In the genomic region with DNA sequence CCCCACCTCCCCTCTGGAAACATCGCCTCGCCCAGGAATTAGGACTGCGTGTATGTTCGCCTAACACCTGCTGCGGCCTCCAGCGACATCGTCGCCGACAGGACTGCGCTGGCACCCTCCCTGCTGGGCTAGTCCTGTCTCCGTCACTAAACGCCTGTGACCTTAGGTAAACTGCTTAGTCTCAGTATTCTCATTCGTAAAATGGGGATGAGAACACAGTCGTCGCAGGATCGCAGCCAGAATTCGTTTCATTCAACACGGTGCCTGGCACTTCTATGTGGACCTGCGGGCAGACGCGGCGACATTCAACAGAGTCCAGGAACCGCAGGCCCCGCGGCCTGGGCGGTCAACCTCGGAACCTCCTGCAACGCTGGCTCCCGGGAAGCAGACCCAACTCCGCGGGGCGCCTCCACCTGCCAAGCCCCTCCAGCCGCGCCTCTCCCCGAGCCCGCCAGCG, we compare ENCODE assay signal across 8 cellular contexts. TPM values are rescaled to one million over a fixed set of nuclear protein-coding genes. Genes with fewer than 3 reads are reported as not detected.
DNase-seq lines count a peak whose midpoint lies in the region; ATAC-seq and TF ChIP-seq lines count a peak whose summit lies in the region.

No MANE protein-coding gene starts in this region.

- no peaks in the 10 kb centered on the region for H3K36me3 ChIP-seq in naive thymus-derived CD4-positive, alpha-beta T cell (ENCODE audit: control insufficient read depth in 2 of 3, insufficient read depth in 3 of 3, low read length in 3 of 3)
- H3K36me3 ChIP-seq in tibial artery: no peaks in the 10 kb centered on the region

- CTCF ChIA-PET in naive thymus-derived CD4-positive, alpha-beta T cell (lab: Charles Lee): no interaction called here

- H3K36me3 Mint-ChIP-seq in naive thymus-derived CD4-positive, alpha-beta T cell: peaks cover 0 to under 1% (median 0%) of the 10 kb centered on the region in 5 donors

- H3K27ac Mint-ChIP-seq in naive thymus-derived CD4-positive, alpha-beta T cell: peak overlapping the region; percentile 40 to 93 (median 71)

- peak overlapping the region; percentile 76 to 93 (median 84) for H3K4me3 Mint-ChIP-seq in naive thymus-derived CD4-positive, alpha-beta T cell

- peaks cover 0 to 7% of the 10 kb centered on the region in 2 donors for H3K4me1 ChIP-seq in naive thymus-derived CD4-positive, alpha-beta T cell (ENCODE audit: control insufficient read depth in 2 of 2, insufficient read depth in 2 of 2, low read length in 2 of 2)
- peaks cover 0 to 17% (median 7%) of the 10 kb centered on the region in 4 donors for H3K4me1 ChIP-seq in tibial artery

- DNase-seq in ACHN: peak; percentile 13
- DNase-seq in activated CD4-positive, alpha-beta T cell treated with anti-CD3 and anti-CD28 coated beads, Interleukin-2, amount 50 U/mL, for 48 hours: peak; percentile 31 to 44
- DNase-seq in fibroblast of peridontal ligament (ENCODE audit: extremely low read depth): peak; percentile 11
- DNase-seq in naive thymus-derived CD4-positive, alpha-beta T cell: peak in 4 of 9 donors; percentile 11 to 34 (median 27)
- peak in 1 of 2 donors; percentile 67 for DNase-seq in tibial artery
- no peak for DNase-seq in iPS-NIHi7 (ENCODE audit: extremely low spot score)

- peak overlapping the region; percentile 68 for H3K4me3 ChIP-seq in naive thymus-derived CD4-positive, alpha-beta T cell (ENCODE audit: low read length)
- H3K4me3 ChIP-seq in tibial artery: peak overlapping the region; percentile 92 to 97

- ATAC-seq in GM18909 (IDR thresholded peaks at IDR 0.05; ENCODE audit: poor library complexity, unreplicated experiment) (peak; percentile 9), HG03439 (IDR thresholded peaks at IDR 0.05; ENCODE audit: unreplicated experiment) (peak; percentile 26)
- peak; percentile 0 for ATAC-seq in naive thymus-derived CD4-positive, alpha-beta T cell

- POLR2A ChIA-PET in naive thymus-derived CD4-positive, alpha-beta T cell (lab: Charles Lee): interaction anchor here (1.5 to 2.1 kb wide), 2 partner anchors 42 to 303 kb away, joined by 3 to 14 read pairs; partner anchors contain the start of gene IFT88

- in situ Hi-C loops in ACHN (cut with HindIII; ENCODE audit: low pct_ligation_motif_present, low pct_unique_long_range_greater_than_20kb, low sequenced_read_pairs): no loop called here

- H3K27me3 Mint-ChIP-seq in naive thymus-derived CD4-positive, alpha-beta T cell: peaks cover 0 to 5% (median 0%) of the 10 kb centered on the region in 5 donors

- no peaks in the 10 kb centered on the region for H3K27me3 ChIP-seq in naive thymus-derived CD4-positive, alpha-beta T cell (ENCODE audit: control insufficient read depth in 2 of 2, insufficient read depth in 2 of 2, low read length in 2 of 2)
- peaks cover 0 to 3% of the 10 kb centered on the region in 2 donors for H3K27me3 ChIP-seq in tibial artery

- H3K9me3 Mint-ChIP-seq in naive thymus-derived CD4-positive, alpha-beta T cell: no peaks in the 10 kb centered on the region

- H3K27ac ChIP-seq in naive thymus-derived CD4-positive, alpha-beta T cell (ENCODE audit: low read depth, low read length): peak overlapping the region; percentile 65
- peak overlapping the region; percentile 83 to 86 for H3K27ac ChIP-seq in tibial artery

- TF ChIP-seq CTCF in tibial artery (IDR thresholded peaks at IDR 0.05): no peak

- H3K9me3 ChIP-seq in naive thymus-derived CD4-positive, alpha-beta T cell (ENCODE audit: control insufficient read depth in 2 of 3, low read length in 3 of 3): no peaks in the 10 kb centered on the region
- H3K9me3 ChIP-seq in tibial artery: no peaks in the 10 kb centered on the region

- intact Hi-C loops in naive thymus-derived CD4-positive, alpha-beta T cell (cut with micrococcal nuclease): loop anchor here (1.0 to 10.0 kb wide), 8 partner anchors 42 to 1077 kb away; partner anchors contain the start of genes EEF1AKMT1 (in 2 of the 2), IFT88 (in 1 of the 2), IL17D (in 1 of the 2) and MICU2 (in 1 of the 2)
- intact Hi-C loops in tibial artery (cut with DNase I; ENCODE audit: low total_unique reads): loop anchor here (5.0 kb wide), 1 partner anchor 42 kb away; the partner anchor contains the start of gene IFT88

- peaks cover 11 to 40% (median 25%) of the 10 kb centered on the region in 7 donors for H3K4me1 Mint-ChIP-seq in naive thymus-derived CD4-positive, alpha-beta T cell

RNA-seq across cellular contexts. Expression of gene CRYL1, which starts 0.5 kb away (rescaled TPM):
- total RNA-seq in naive thymus-derived CD4-positive, alpha-beta T cell: 10 to 100 TPM; 12.3 to 21.2 (median 16.3) TPM
- 10 to 100 TPM; 32.4 to 44.1 TPM for polyA plus RNA-seq in naive thymus-derived CD4-positive, alpha-beta T cell

RNA-seq across cellular contexts. Expression of gene IFT88, which starts 41.8 kb away (rescaled TPM):
- 10 to 100 TPM in 3 of 5 experiments, 1 to 10 TPM in 2; 5.0 to 17.0 (median 11.7) TPM for total RNA-seq in naive thymus-derived CD4-positive, alpha-beta T cell
- 1 to 10 TPM; 6.4 to 7.9 TPM for polyA plus RNA-seq in naive thymus-derived CD4-positive, alpha-beta T cell
